ENCODE assay signal across 8 cellular contexts in genomic region chr1:224433671-224434446, GRCh38. TPM values are rescaled to one million over a fixed set of nuclear protein-coding genes. Genes with fewer than 3 reads are reported as not detected.
A peak's percentile ranks its signal among the peaks of the same experiment; 100 is the strongest.
DNase-seq lines count a peak whose midpoint lies in the region; ATAC-seq and TF ChIP-seq lines count a peak whose summit lies in the region.

No MANE protein-coding gene starts in this region.

- peak overlapping the region; percentile 60 for H3K9ac ChIP-seq in mucosa of stomach (ENCODE audit: low read length)

- intact Hi-C loops in testis (cut with DNase I; ENCODE audit: low total_unique reads) = no loop called here

- peak overlapping the region; percentile 98 to 99 for H3K27ac ChIP-seq in testis

- no peak for ATAC-seq in HG02973 (IDR thresholded peaks at IDR 0.05; ENCODE audit: unreplicated experiment)

- no peak for TF ChIP-seq CTCF in epithelial cell of proximal tubule (conservative IDR thresholded peaks at IDR 0.05; ENCODE audit: low read depth, low read length)
- TF ChIP-seq CTCF in testis (IDR thresholded peaks at IDR 0.05) = no peak

- H3K4me3 ChIP-seq in GM08714 (ENCODE audit: low read length) (peak overlapping the region; percentile 80), epithelial cell of proximal tubule (ENCODE audit: low read depth, low read length) (peak overlapping the region; percentile 76), mucosa of stomach (ENCODE audit: low read length) (peak overlapping the region; percentile 35), testis (peak overlapping the region; percentile 92 to 97)

- DNase-seq in NAMALWA (ENCODE audit: low spot score) (peak; percentile 35), activated T-cell treated with anti-CD3 and anti-CD28 coated beads for 4 hours (peak; percentile 48), epithelial cell of proximal tubule (ENCODE audit: low read depth) (no peak), testis (peak; percentile 42), GM19240 (ENCODE audit: insufficient read length, low spot score) (no peak)

- H3K9me3 ChIP-seq in mucosa of stomach (ENCODE audit: control insufficient read depth, low read length) (no peaks in the 10 kb centered on the region), testis (no peaks in the 10 kb centered on the region)

- H3K4me1 ChIP-seq in mucosa of stomach (ENCODE audit: control insufficient read depth, insufficient read depth, low read length) (peaks cover 22% of the 10 kb centered on the region), testis (peaks cover 22% of the 10 kb centered on the region)

- H3K27me3 ChIP-seq in mucosa of stomach (ENCODE audit: control insufficient read depth, insufficient read depth, low read length) (no peaks in the 10 kb centered on the region), testis (no peaks in the 10 kb centered on the region)

- TF ChIP-seq POLR2A in testis (IDR thresholded peaks at IDR 0.05) = no peak

- H3K36me3 ChIP-seq in mucosa of stomach (ENCODE audit: control insufficient read depth, insufficient read depth, low read length) (no peaks in the 10 kb centered on the region), testis (ENCODE audit: low read depth, missing control alignments) (no peaks in the 10 kb centered on the region)

- 2% methylated on average over 34 of the region's 66 CpGs; no CpG with 5 or more reads in 1 of the 2 donors for WGBS in testis, 2 donors

RNA-seq across cellular contexts. Expression of gene WDR26, which starts 0.7 kb away (rescaled TPM):
- total RNA-seq in epithelial cell of proximal tubule = 19.5 and 22.2 TPM in 2 replicates
- 100 to 1,000 TPM in 1 of 2 donors, 10 to 100 TPM in 1; 86.1 to 104 TPM for total RNA-seq in testis
- 105 TPM for polyA plus RNA-seq in testis (ENCODE audit: insufficient read depth, low read depth, low replicate concordance)

Comparison
In these comparisons a context has a peak if more than half of its experiments do, and no peak if none do; other contexts are left out.
1. H3K4me3 ChIP-seq: peak in every context shown above with its lines; median percentile 94 in testis; 80 in GM08714; 76 in epithelial cell of proximal tubule; 35 in mucosa of stomach.
2. DNase-seq: peak in NAMALWA (single experiment), activated T-cell treated with anti-CD3 and anti-CD28 coated beads for 4 hours (single experiment) and testis (single experiment); none in epithelial cell of proximal tubule (single experiment) and GM19240 (single experiment).